Comparison of ENCODE assay signal across 8 cellular contexts in the genomic region with DNA sequence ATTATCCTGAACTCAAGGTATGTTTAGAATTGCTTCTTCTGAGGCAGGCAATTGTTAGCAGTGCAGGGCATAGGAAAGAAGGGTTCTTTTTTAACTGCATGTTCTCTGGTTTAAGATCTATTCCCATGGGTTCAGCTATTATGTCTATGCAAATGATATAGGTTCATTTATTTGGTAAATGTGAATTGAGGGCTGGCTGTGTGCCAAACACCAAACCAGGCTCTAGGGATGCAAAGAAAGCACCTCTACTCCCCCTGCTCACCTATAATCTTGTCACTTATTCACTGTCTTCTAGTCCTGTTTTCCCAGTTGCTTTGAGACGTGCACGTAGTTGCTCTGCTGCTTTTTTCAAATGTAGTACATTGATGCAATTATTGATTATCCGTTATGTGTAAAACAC. TPM values are rescaled to one million over a fixed set of nuclear protein-coding genes. Genes with fewer than 3 reads are reported as not detected.
DNase-seq lines count a peak whose midpoint lies in the region; ATAC-seq and TF ChIP-seq lines count a peak whose summit lies in the region.

No MANE protein-coding gene starts in this region.

- TF ChIP-seq CTCF in Calu3 (IDR thresholded peaks at IDR 0.05; ENCODE audit: unreplicated experiment) = no peak
- TF ChIP-seq CTCF in OCI-LY3 (IDR thresholded peaks at IDR 0.05; ENCODE audit: low read depth, low read length) = no peak
- no peak for TF ChIP-seq CTCF in progenitor cell of endocrine pancreas (IDR thresholded peaks at IDR 0.05; ENCODE audit: unreplicated experiment)
- no peak for TF ChIP-seq CTCF in GM10248 (IDR thresholded peaks at IDR 0.05; ENCODE audit: control extremely low read depth, extremely low read depth, low read depth, missing control alignments)

- DNase-seq in Calu3 = no peak
- no peak for DNase-seq in epithelial cell of prostate (ENCODE audit: low read depth, low spot score)
- no peak for DNase-seq in progenitor cell of endocrine pancreas (ENCODE audit: low spot score, unreplicated experiment)
- no peak for DNase-seq in COR-L47 (lab: John Stamatoyannopoulos, UW)
- DNase-seq in NCI-H510A treated with DMSO at 0.1 percent for 48 hours (lab: John Stamatoyannopoulos, UW) = no peak
- DNase-seq in GM10248 (ENCODE audit: extremely low spot score) = no peak

- peak overlapping the region; percentile 90 for H3K4me3 Mint-ChIP-seq in Calu3 (ENCODE audit: low read depth, unreplicated experiment)
- peak overlapping the region; percentile 90 for H3K4me3 Mint-ChIP-seq in progenitor cell of endocrine pancreas (ENCODE audit: low read depth)

- H3K27ac ChIP-seq in OCI-LY3 (ENCODE audit: low read length) (no peak overlapping the region), epithelial cell of prostate (peak overlapping the region; percentile 6)

- no peaks in the 10 kb centered on the region for H3K36me3 ChIP-seq in OCI-LY3 (replicated peaks; ENCODE audit: low read depth, low read length)

- peak overlapping the region; percentile 81 for H3K27ac Mint-ChIP-seq in Calu3 (ENCODE audit: unreplicated experiment)
- peak overlapping the region; percentile 96 for H3K27ac Mint-ChIP-seq in progenitor cell of endocrine pancreas

- H3K36me3 Mint-ChIP-seq in Calu3 (ENCODE audit: insufficient read depth, unreplicated experiment) (peaks cover 20% of the 10 kb centered on the region), progenitor cell of endocrine pancreas (ENCODE audit: insufficient read depth) (peaks cover under 1% of the 10 kb centered on the region)

- H3K9ac ChIP-seq in OCI-LY3 (ENCODE audit: low read length) = peak overlapping the region; percentile 67

- 0 out of 2 replicates have a peak, but pooled peaks cover 4% of the 10 kb centered on the region for H3K79me2 ChIP-seq in OCI-LY3 (ENCODE audit: low read length)

- peak overlapping the region; percentile 92 for H3K4me3 ChIP-seq in OCI-LY3 (ENCODE audit: low read length)

- POLR2A ChIA-PET in GM10248 (lab: Yijun Ruan, JAX) = no interaction called here

- peak overlapping the region; percentile 98 for H2AFZ ChIP-seq in OCI-LY3 (ENCODE audit: low read depth, low read length)

- peaks cover 4% of the 10 kb centered on the region; the same call in 1 of the 2 replicates for H3K9me3 ChIP-seq in OCI-LY3 (ENCODE audit: insufficient read depth, low read length)

- H3K4me1 Mint-ChIP-seq in Calu3 (ENCODE audit: low read depth, unreplicated experiment) (peaks cover 23% of the 10 kb centered on the region), progenitor cell of endocrine pancreas (ENCODE audit: low read depth) (peaks cover 13% of the 10 kb centered on the region)

- H4K20me1 ChIP-seq in OCI-LY3 (ENCODE audit: insufficient read depth, low read length) = no peaks in the 10 kb centered on the region

- ATAC-seq in HG03354 (IDR thresholded peaks at IDR 0.05; ENCODE audit: poor library complexity, severe bottlenecking, unreplicated experiment) = no peak

- CTCF ChIA-PET in Calu3 (lab: Charles Lee) = interaction anchor here (0.8 to 1.6 kb wide), 3 partner anchors 9 to 854 kb away, joined by 3 to 5 read pairs (median 3); no protein-coding TSS in a partner anchor
- CTCF ChIA-PET in GM10248 (lab: Yijun Ruan, JAX) = interaction anchor here (1.1 to 1.3 kb wide), 6 partner anchors 9 to 146 kb away, joined by 3 to 5 read pairs (median 4); no protein-coding TSS in a partner anchor

- no TSS peak for BruUV-seq in Calu3 (replicated peaks; lab: Mats Ljungman, UMichigan)

- H3K27me3 Mint-ChIP-seq in Calu3 (ENCODE audit: unreplicated experiment) = no peaks in the 10 kb centered on the region
- no peaks in the 10 kb centered on the region for H3K27me3 Mint-ChIP-seq in progenitor cell of endocrine pancreas

- intact Hi-C loops in Calu3 (cut with micrococcal nuclease; ENCODE audit: unreplicated experiment) = loop anchor here (10.0 kb wide), 1 partner anchor 460 kb away; the partner anchor contains the start of gene GORAB

- no peaks in the 10 kb centered on the region for H3K27me3 ChIP-seq in OCI-LY3 (ENCODE audit: low read depth, low read length)

- peaks cover 20% of the 10 kb centered on the region for H3K4me1 ChIP-seq in OCI-LY3 (ENCODE audit: low read length)

- H3K9me3 Mint-ChIP-seq in Calu3 (ENCODE audit: low read depth, unreplicated experiment) (peaks cover 2% of the 10 kb centered on the region), progenitor cell of endocrine pancreas (ENCODE audit: low read depth) (peaks cover 10% of the 10 kb centered on the region)

- H3K4me2 ChIP-seq in OCI-LY3 (ENCODE audit: low read length) = peak overlapping the region; percentile 90

RNA-seq across cellular contexts. Expression of gene KIFAP3, which starts 0.7 kb away (rescaled TPM):
- total RNA-seq in Calu3 (2022) (16.2 and 16.5 TPM in 2 replicates), progenitor cell of endocrine pancreas (24.6 and 25.1 TPM in 2 replicates)
